8 cellular contexts compared by ENCODE assay signal in the genomic region with DNA sequence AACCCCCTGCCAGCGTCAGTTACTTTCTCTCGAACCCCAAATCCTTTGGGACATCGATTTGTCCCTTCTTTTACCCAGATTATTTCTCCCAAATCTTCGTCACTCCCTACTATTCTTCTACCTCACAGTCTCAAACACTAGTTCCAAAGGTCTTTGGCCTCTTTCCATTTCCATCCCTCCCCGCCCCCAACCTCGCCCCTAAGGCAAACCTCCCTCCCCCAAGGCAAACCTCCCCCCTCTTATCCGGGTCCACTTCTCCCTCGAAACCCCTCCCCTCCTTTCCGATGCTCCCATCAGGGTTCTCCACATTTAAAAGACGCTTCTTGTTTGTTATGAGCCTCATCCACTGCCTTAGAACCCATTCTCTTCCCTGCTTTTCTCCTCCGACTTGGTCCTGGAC. TPM values are rescaled to one million over a fixed set of nuclear protein-coding genes. Genes with fewer than 3 reads are reported as not detected.
DNase-seq lines count a peak whose midpoint lies in the region; ATAC-seq and TF ChIP-seq lines count a peak whose summit lies in the region.

No MANE protein-coding gene starts in this region.

- H3K4me1 ChIP-seq in HEK293 (ENCODE audit: control insufficient read depth, insufficient read depth, low read length) (0 out of 2 replicates have a peak, but pooled peaks cover 5% of the 10 kb centered on the region), right atrium auricular region (peaks cover 0 to 29% of the 10 kb centered on the region in 2 donors), skeletal muscle tissue (ENCODE audit: control insufficient read depth in 3 of 3, insufficient read depth in 3 of 3, low read length in 3 of 3) (peaks cover 18 to 29% (median 26%) of the 10 kb centered on the region in 3 donors)

- peak overlapping the region; percentile 98 for H3K27ac Mint-ChIP-seq in activated CD8-positive, alpha-beta T cell treated with anti-CD3 and anti-CD28 coated beads, Interleukin-2, amount 10 ng/mL, durations not matched to agents 7 days and 5 days

- CTCF ChIA-PET in HEK293 (lab: Yijun Ruan, JAX), result interaction anchor here (0.9 kb wide), 1 partner anchor 129 kb away, joined by 3 read pairs; no protein-coding TSS in a partner anchor
- CTCF ChIA-PET in activated CD8-positive, alpha-beta T cell treated with anti-CD3 and anti-CD28 coated beads, Interleukin-2, amount 10 ng/mL, durations not matched to agents 7 days and 5 days (lab: Charles Lee), result interaction anchor here (1.1 kb wide), 1 partner anchor 129 kb away, joined by 4 read pairs; no protein-coding TSS in a partner anchor

- no peak for DNase-seq in activated CD8-positive, alpha-beta T cell treated with anti-CD3 and anti-CD28 coated beads, Interleukin-2, amount 10 ng/mL, durations not matched to agents 7 days and 5 days
- DNase-seq in right atrium auricular region (ENCODE audit: low spot score) (no peak), GF-D8 (lab: John Stamatoyannopoulos, UW) (no peak), sciatic nerve (ENCODE audit: low spot score) (no peak)

- POLR2A ChIA-PET in HEK293 (lab: Yijun Ruan, JAX), result no interaction called here
- POLR2A ChIA-PET in activated CD8-positive, alpha-beta T cell treated with anti-CD3 and anti-CD28 coated beads, Interleukin-2, amount 10 ng/mL, durations not matched to agents 7 days and 5 days (lab: Charles Lee), result interaction anchor here (0.6 to 0.9 kb wide), 4 partner anchors 8 to 373 kb away, joined by 3 read pairs; no protein-coding TSS in a partner anchor

- H3K4me1 Mint-ChIP-seq in activated CD8-positive, alpha-beta T cell treated with anti-CD3 and anti-CD28 coated beads, Interleukin-2, amount 10 ng/mL, durations not matched to agents 7 days and 5 days (ENCODE audit: low read depth), result peaks cover 46% of the 10 kb centered on the region

- no peaks in the 10 kb centered on the region for H3K27me3 Mint-ChIP-seq in activated CD8-positive, alpha-beta T cell treated with anti-CD3 and anti-CD28 coated beads, Interleukin-2, amount 10 ng/mL, durations not matched to agents 7 days and 5 days (ENCODE audit: low read depth)

- intact Hi-C loops in sciatic nerve (cut with DNase I), result no loop called here

- H3K9me3 Mint-ChIP-seq in activated CD8-positive, alpha-beta T cell treated with anti-CD3 and anti-CD28 coated beads, Interleukin-2, amount 10 ng/mL, durations not matched to agents 7 days and 5 days (ENCODE audit: insufficient read depth), result no peaks in the 10 kb centered on the region

- peak overlapping the region; percentile 92 to 95 (median 93) for H3K9ac ChIP-seq in skeletal muscle tissue (ENCODE audit: low read depth in 1 of 3, low read length in 3 of 3)

- H3K9me3 ChIP-seq in HEK293 (ENCODE audit: control insufficient read depth, insufficient read depth, low read depth, low read length) (no peaks in the 10 kb centered on the region), right atrium auricular region (no peaks in the 10 kb centered on the region), skeletal muscle tissue (ENCODE audit: control insufficient read depth in 3 of 3, low read length in 3 of 3) (no peaks in the 10 kb centered on the region)

- H3K27ac ChIP-seq in HEK293 (ENCODE audit: extremely low read depth, low read depth, low read length) (peak overlapping the region; percentile 73; the same call in 1 of the 2 replicates), right atrium auricular region (peak overlapping the region; percentile 82 to 83), skeletal muscle tissue (ENCODE audit: low read depth, low read length) (peak overlapping the region; percentile 83)

- H3K27me3 ChIP-seq in right atrium auricular region, result no peaks in the 10 kb centered on the region
- no peaks in the 10 kb centered on the region for H3K27me3 ChIP-seq in skeletal muscle tissue (ENCODE audit: control insufficient read depth in 3 of 3, insufficient read depth in 3 of 3, low read length in 3 of 3)

- H3K36me3 ChIP-seq in HEK293 (ENCODE audit: control insufficient read depth in 2 of 2, insufficient read depth in 1 of 2, low read length in 2 of 2) (peaks cover 26 to 46% of the 10 kb centered on the region in 2 experiments), right atrium auricular region (peaks cover 23% of the 10 kb centered on the region), skeletal muscle tissue (ENCODE audit: control insufficient read depth in 3 of 3, insufficient read depth in 3 of 3, low read length in 3 of 3) (peaks cover 9 to 20% (median 18%) of the 10 kb centered on the region in 3 donors)

- H3K4me3 Mint-ChIP-seq in activated CD8-positive, alpha-beta T cell treated with anti-CD3 and anti-CD28 coated beads, Interleukin-2, amount 10 ng/mL, durations not matched to agents 7 days and 5 days, result peak overlapping the region; percentile 97

- peaks cover 50% of the 10 kb centered on the region for H3K36me3 Mint-ChIP-seq in activated CD8-positive, alpha-beta T cell treated with anti-CD3 and anti-CD28 coated beads, Interleukin-2, amount 10 ng/mL, durations not matched to agents 7 days and 5 days (ENCODE audit: low read depth)

- no peak for ATAC-seq in activated CD8-positive, alpha-beta T cell treated with anti-CD3 and anti-CD28 coated beads, Interleukin-2, amount 10 ng/mL, durations not matched to agents 7 days and 5 days
- ATAC-seq in HG03175 (IDR thresholded peaks at IDR 0.05; ENCODE audit: unreplicated experiment) (no peak), GM19328 (IDR thresholded peaks at IDR 0.05; ENCODE audit: unreplicated experiment) (no peak), sciatic nerve (no peak)

- TF ChIP-seq CTCF in HEK293 (tag by site-specific recombination; IDR thresholded peaks at IDR 0.05) (no peak), right atrium auricular region (IDR thresholded peaks at IDR 0.05) (no peak)

- peak overlapping the region; percentile 74 for H3K4me3 ChIP-seq in HEK293 (ENCODE audit: low read depth, low read length)
- peak overlapping the region; percentile 87 to 96 for H3K4me3 ChIP-seq in right atrium auricular region
- peak overlapping the region; percentile 98 to 99 (median 98) for H3K4me3 ChIP-seq in skeletal muscle tissue (ENCODE audit: low read length in 3 of 3)

TF ChIP-seq in HEK293, 187 proteins besides CTCF, POLR2A, EP300 and RAD21:
- TF ChIP-seq, protein P1, sequence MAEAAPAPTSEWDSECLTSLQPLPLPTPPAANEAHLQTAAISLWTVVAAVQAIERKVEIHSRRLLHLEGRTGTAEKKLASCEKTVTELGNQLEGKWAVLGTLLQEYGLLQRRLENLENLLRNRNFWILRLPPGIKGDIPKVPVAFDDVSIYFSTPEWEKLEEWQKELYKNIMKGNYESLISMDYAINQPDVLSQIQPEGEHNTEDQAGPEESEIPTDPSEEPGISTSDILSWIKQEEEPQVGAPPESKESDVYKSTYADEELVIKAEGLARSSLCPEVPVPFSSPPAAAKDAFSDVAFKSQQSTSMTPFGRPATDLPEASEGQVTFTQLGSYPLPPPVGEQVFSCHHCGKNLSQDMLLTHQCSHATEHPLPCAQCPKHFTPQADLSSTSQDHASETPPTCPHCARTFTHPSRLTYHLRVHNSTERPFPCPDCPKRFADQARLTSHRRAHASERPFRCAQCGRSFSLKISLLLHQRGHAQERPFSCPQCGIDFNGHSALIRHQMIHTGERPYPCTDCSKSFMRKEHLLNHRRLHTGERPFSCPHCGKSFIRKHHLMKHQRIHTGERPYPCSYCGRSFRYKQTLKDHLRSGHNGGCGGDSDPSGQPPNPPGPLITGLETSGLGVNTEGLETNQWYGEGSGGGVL (tag by site-specific recombination; IDR thresholded peaks at IDR 0.05), result peak; percentile 91
- TF ChIP-seq ZNF184 (tag by site-specific recombination; IDR thresholded peaks at IDR 0.05), result no peak
- no peak for TF ChIP-seq KLF16 (tag by site-specific recombination; IDR thresholded peaks at IDR 0.05)
- peak; percentile 10 for TF ChIP-seq SP2 (tag by site-specific recombination; IDR thresholded peaks at IDR 0.05)
- no peak for TF ChIP-seq ZNF510 (tag by site-specific recombination; IDR thresholded peaks at IDR 0.05; ENCODE audit: insufficient replicate concordance)
- TF ChIP-seq SP3 (tag by site-specific recombination; IDR thresholded peaks at IDR 0.05), result peak; percentile 13
- no peak for TF ChIP-seq ZNF629 (tag by site-specific recombination; IDR thresholded peaks at IDR 0.05)
- TF ChIP-seq KLF1 (tag by site-specific recombination; IDR thresholded peaks at IDR 0.05), result 0 out of 2 replicates have a peak, but pooled peaks have one; percentile 31

RNA-seq across cellular contexts. Expression of a gene that starts 0.6 kb away (rescaled TPM):
- total RNA-seq in activated CD8-positive, alpha-beta T cell treated with anti-CD3 and anti-CD28 coated beads, Interleukin-2, amount 10 ng/mL, durations not matched to agents 7 days and 5 days, result 10 to 100 TPM; 31.3 to 31.5 TPM
- total RNA-seq in right atrium auricular region, result 10 to 100 TPM in 1 of 2 donors, 1 to 10 TPM in 1; 9.7 to 13.2 TPM
- total RNA-seq in skeletal muscle tissue, result 7.3 TPM
- 14.4 TPM for total RNA-seq in sciatic nerve

RNA-seq across cellular contexts. Expression of a gene that starts 0.6 kb away (rescaled TPM):
- 10 to 100 TPM; 18.2 to 20.6 TPM for total RNA-seq in activated CD8-positive, alpha-beta T cell treated with anti-CD3 and anti-CD28 coated beads, Interleukin-2, amount 10 ng/mL, durations not matched to agents 7 days and 5 days
- total RNA-seq in right atrium auricular region (1 to 10 TPM; 6.3 to 7.8 TPM), skeletal muscle tissue (42.3 TPM), sciatic nerve (21.5 TPM)
